In the genomic region with DNA sequence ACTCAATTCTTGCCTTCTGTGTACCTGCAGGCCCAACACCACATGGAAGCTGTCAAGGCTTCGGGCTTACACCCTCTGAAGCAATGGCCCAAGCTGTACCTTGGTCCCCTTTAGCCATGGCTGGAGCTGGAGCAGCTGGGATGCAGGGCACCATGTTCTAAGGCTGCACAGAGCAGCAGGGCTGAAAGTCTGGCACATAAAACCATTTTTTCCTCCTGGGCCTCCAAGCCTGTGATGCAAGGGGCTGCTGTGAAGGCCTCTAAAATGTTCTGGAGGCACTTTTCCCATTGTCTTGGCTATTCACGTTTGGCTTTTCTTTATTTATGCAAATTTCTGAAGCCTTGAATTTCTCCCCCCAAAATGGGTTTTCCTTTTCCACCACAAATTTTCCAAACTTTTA, we compare ENCODE assay signal across 34 cellular contexts.
"Had no signal": no experiment of that assay in that cellular context is flagged by ENCODE, and none has a peak within 500 bp of the region (broad histone marks: within the 10 kb centered on the region; RNA-seq: fewer than 3 reads in every experiment).

No MANE protein-coding gene starts in this region.

- H3K27me3 ChIP-seq: ascending aorta, Peyer's patch, SJSA1 had no signal

- H3K4me1 ChIP-seq: Peyer's patch, SJSA1 had no signal

- H3K9ac ChIP-seq: SK-N-SH had no signal

- H3K4me2 ChIP-seq: SK-N-SH had no signal

- H3K9me3 ChIP-seq: SJSA1 had no signal

- H3K4me3 ChIP-seq: ascending aorta, Peyer's patch, SJSA1 had no signal

- DNase-seq: activated B cell treated with CpG ODN at 0.5 μM for 24 hours; activated CD4-positive, alpha-beta memory T cell treated with anti-CD3 and anti-CD28 coated beads for 36 hours; activated CD4-positive, alpha-beta T cell treated with anti-CD3 and anti-CD28 coated beads for 4 hours; activated CD4-positive, alpha-beta T cell treated with anti-CD3 and anti-CD28 coated beads, Interleukin-2, amount 50 U/mL, for 1 hour; activated CD4-positive, CD25-positive, alpha-beta regulatory T cell treated with anti-CD3 and anti-CD28 coated beads, Interleukin-2, amount 50 U/mL, for 72 hours; activated CD8-positive, alpha-beta memory T cell treated with anti-CD3 and anti-CD28 coated beads, Interleukin-2, amount 50 U/mL, for 4 hours; activated gamma-delta T cell treated with Interleukin-2 at 50 U/mL for 16 hours; activated naive CD4-positive, alpha-beta T cell treated with anti-CD3 and anti-CD28 coated beads for 36 hours; activated T-cell treated with anti-CD3 and anti-CD28 coated beads for 4 hours; activated T-cell treated with anti-CD3 and anti-CD28 coated beads, Interleukin-2, amount 50 U/mL, for 4 hours; amniotic stem cell; MM.1S; MV-4-11; NCI-H1092; NCI-H1436 treated with DMSO at 0.1 percent for 48 hours; NCI-H1694 treated with DMSO at 0.1 percent for 48 hours; NCI-H2029 treated with DMSO at 0.1 percent for 48 hours; NCI-H2171 treated with DMSO at 0.1 percent for 48 hours; NCI-H2227 treated with DMSO at 0.1 percent for 48 hours; NCI-H446; NCI-H510A treated with DMSO at 0.1 percent for 48 hours; NCI-H69; NCI-H82; PC-3; Peyer's patch; RPMI8226; SHP77 treated with DMSO at 0.1 percent for 48 hours; SK-N-SH; T-cell; T-helper 17 cell had no signal

- H3K36me3 ChIP-seq: ascending aorta, Peyer's patch, SJSA1 had no signal

- ATAC-seq: activated naive CD4-positive, alpha-beta T cell treated with anti-CD3 and anti-CD28 coated beads, Interleukin-2, amount 50 U/mL, for 72 hours; activated T-cell treated with anti-CD3 and anti-CD28 coated beads, Interleukin-2, amount 50 U/mL, for 4 hours; PC-3; T-cell; T-helper 17 cell had no signal

- H3K27ac ChIP-seq: ascending aorta, Peyer's patch, SJSA1, VCaP had no signal
